Comparison of ENCODE assay signal across 16 cellular contexts in the genomic region with DNA sequence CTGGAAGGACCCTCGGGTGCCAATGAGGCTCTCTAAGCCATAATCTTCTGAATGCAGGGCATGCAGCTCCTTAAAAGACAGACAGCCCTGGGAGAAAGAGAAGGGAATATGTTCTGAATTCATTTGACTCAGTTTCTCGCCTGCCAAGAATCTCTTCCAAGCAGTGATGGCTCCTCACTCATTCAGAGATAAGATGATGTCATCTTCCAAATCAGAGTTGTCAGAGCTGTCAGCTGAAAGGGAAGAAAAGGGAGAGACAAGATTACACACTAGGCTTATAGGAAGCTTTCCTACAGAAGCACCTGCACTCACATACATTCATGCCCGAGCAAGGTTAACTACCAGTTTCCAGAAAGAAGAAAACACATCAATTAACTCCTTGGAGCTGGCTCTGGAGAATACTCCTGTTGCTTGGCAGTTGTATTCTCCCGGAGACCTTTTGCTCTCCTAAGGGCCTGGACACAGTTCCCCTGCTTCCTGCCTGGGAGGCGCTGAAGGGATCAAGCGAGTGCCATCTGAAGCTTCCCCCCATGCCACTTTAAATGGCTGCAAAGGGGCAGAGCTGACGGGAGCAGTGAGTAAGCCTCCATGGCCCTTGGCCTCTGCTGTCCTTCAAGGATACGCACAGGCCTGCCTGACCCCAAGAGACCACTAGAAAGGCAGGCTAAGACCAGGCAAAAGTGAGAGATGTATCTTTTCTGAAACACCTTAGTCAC. TPM values are rescaled to one million over a fixed set of nuclear protein-coding genes. Genes with fewer than 3 reads are reported as not detected.
DNase-seq lines count a peak whose midpoint lies in the region; ATAC-seq and TF ChIP-seq lines count a peak whose summit lies in the region.
"Had no signal": no experiment of that assay in that cellular context is flagged by ENCODE, and none has a peak within 500 bp of the region (broad histone marks: within the 10 kb centered on the region; RNA-seq: fewer than 3 reads in every experiment).

No MANE protein-coding gene starts in this region.

- H3K27me3 ChIP-seq in CD8-positive, alpha-beta memory T cell (ENCODE audit: insufficient read depth, low read length, poor library complexity, severe bottlenecking), result no peaks in the 10 kb centered on the region
- H3K27me3 ChIP-seq: colonic mucosa, sigmoid colon had no signal

- intact Hi-C loops in posterior vena cava (cut with DNase I), result no loop called here

- no peak overlapping the region for H3K4me3 ChIP-seq in CD8-positive, alpha-beta memory T cell (ENCODE audit: low read length)
- H3K4me3 ChIP-seq: colonic mucosa, sigmoid colon had no signal

- H3K27ac ChIP-seq in CD8-positive, alpha-beta memory T cell (ENCODE audit: low read depth, low read length), result no peak overlapping the region
- H3K27ac ChIP-seq: colonic mucosa, sigmoid colon had no signal

- H3K4me3 Mint-ChIP-seq in CD8-positive, alpha-beta memory T cell, result no peak overlapping the region
- no peak overlapping the region for H3K4me3 Mint-ChIP-seq in activated naive CD8-positive, alpha-beta T cell
- no peak overlapping the region for H3K4me3 Mint-ChIP-seq in mesothelial cell of epicardium

- H3K36me3 Mint-ChIP-seq in CD8-positive, alpha-beta memory T cell, result peaks cover 9 to 89% (median 27%) of the 10 kb centered on the region in 3 donors
- H3K36me3 Mint-ChIP-seq in activated naive CD8-positive, alpha-beta T cell, result peaks cover 11% of the 10 kb centered on the region
- peaks cover 31% of the 10 kb centered on the region for H3K36me3 Mint-ChIP-seq in mesothelial cell of epicardium

- POLR2A ChIA-PET in CD8-positive, alpha-beta memory T cell (lab: Charles Lee), result no interaction called here

- H3K4me1 ChIP-seq in CD8-positive, alpha-beta memory T cell (ENCODE audit: insufficient read depth, low read length), result peaks cover 27% of the 10 kb centered on the region

- DNase-seq in activated CD8-positive, alpha-beta memory T cell treated with anti-CD3 and anti-CD28 coated beads for 24 hours, result peak; percentile 50
- no peak for DNase-seq in activated CD8-positive, alpha-beta memory T cell treated with anti-CD3 and anti-CD28 coated beads, Interleukin-2, amount 50 U/mL, for 48 hours
- no peak for DNase-seq in CD8-positive, alpha-beta memory T cell
- DNase-seq in mesothelial cell of epicardium (ENCODE audit: low spot score in 2 of 2, unreplicated experiment in 2 of 2) (no peak), posterior vena cava (ENCODE audit: low spot score) (no peak), SKM-1 treated with dmso at 0.1 percent for 144 hours (lab: John Stamatoyannopoulos, UW; ENCODE audit: unreplicated experiment) (no peak)
- DNase-seq: activated gamma-delta T cell; CD4-positive, CD25-positive, alpha-beta regulatory T cell; colonic mucosa; DMS53; foreskin fibroblast; NCI-H1417; occipital lobe; sigmoid colon had no signal

- TF ChIP-seq CTCF in mesothelial cell of epicardium (IDR thresholded peaks at IDR 0.05; ENCODE audit: unreplicated experiment), result no peak

- H3K36me3 ChIP-seq in CD8-positive, alpha-beta memory T cell (ENCODE audit: insufficient read depth, low read length), result peaks cover 52% of the 10 kb centered on the region
- H3K36me3 ChIP-seq: colonic mucosa had no signal

- H3K9me3 ChIP-seq in CD8-positive, alpha-beta memory T cell (ENCODE audit: low read length), result no peaks in the 10 kb centered on the region
- H3K9me3 ChIP-seq: colonic mucosa, sigmoid colon had no signal

- peaks cover 27 to 37% (median 33%) of the 10 kb centered on the region in 3 donors for H3K4me1 Mint-ChIP-seq in CD8-positive, alpha-beta memory T cell
- H3K4me1 Mint-ChIP-seq in activated naive CD8-positive, alpha-beta T cell (ENCODE audit: low read depth), result peaks cover 39% of the 10 kb centered on the region
- peaks cover 15% of the 10 kb centered on the region for H3K4me1 Mint-ChIP-seq in mesothelial cell of epicardium

- H3K27ac Mint-ChIP-seq in CD8-positive, alpha-beta memory T cell, result peak overlapping the region in 6 of 8 donors; percentile 10 to 66 (median 28)
- H3K27ac Mint-ChIP-seq in activated naive CD8-positive, alpha-beta T cell, result peak overlapping the region; percentile 22
- H3K27ac Mint-ChIP-seq in mesothelial cell of epicardium, result peak overlapping the region; percentile 16

- CTCF ChIA-PET in CD8-positive, alpha-beta memory T cell (lab: Charles Lee), result no interaction called here

- H3K27me3 Mint-ChIP-seq in CD8-positive, alpha-beta memory T cell, result no peaks in the 10 kb centered on the region
- H3K27me3 Mint-ChIP-seq in activated naive CD8-positive, alpha-beta T cell, result no peaks in the 10 kb centered on the region
- no peaks in the 10 kb centered on the region for H3K27me3 Mint-ChIP-seq in mesothelial cell of epicardium (ENCODE audit: low read depth)
- H3K27me3 Mint-ChIP-seq: CD4-positive, CD25-positive, alpha-beta regulatory T cell had no signal

- no peaks in the 10 kb centered on the region for H3K9me3 Mint-ChIP-seq in CD8-positive, alpha-beta memory T cell
- H3K9me3 Mint-ChIP-seq in activated naive CD8-positive, alpha-beta T cell (ENCODE audit: low read depth), result no peaks in the 10 kb centered on the region
- H3K9me3 Mint-ChIP-seq in mesothelial cell of epicardium, result no peaks in the 10 kb centered on the region

- ATAC-seq in SK-N-SH treated with all-trans-retinoic acid at 6 μM for 48 hours, result no peak

TF ChIP-seq in SK-N-SH treated with all-trans-retinoic acid at 6 μM for 48 hours, 23 proteins besides CTCF, POLR2A, EP300 and RAD21 (continues in another document):
- no peak for TF ChIP-seq RARB (CRISPR knock-in tag; IDR thresholded peaks at IDR 0.05)
- TF ChIP-seq, protein P1, sequence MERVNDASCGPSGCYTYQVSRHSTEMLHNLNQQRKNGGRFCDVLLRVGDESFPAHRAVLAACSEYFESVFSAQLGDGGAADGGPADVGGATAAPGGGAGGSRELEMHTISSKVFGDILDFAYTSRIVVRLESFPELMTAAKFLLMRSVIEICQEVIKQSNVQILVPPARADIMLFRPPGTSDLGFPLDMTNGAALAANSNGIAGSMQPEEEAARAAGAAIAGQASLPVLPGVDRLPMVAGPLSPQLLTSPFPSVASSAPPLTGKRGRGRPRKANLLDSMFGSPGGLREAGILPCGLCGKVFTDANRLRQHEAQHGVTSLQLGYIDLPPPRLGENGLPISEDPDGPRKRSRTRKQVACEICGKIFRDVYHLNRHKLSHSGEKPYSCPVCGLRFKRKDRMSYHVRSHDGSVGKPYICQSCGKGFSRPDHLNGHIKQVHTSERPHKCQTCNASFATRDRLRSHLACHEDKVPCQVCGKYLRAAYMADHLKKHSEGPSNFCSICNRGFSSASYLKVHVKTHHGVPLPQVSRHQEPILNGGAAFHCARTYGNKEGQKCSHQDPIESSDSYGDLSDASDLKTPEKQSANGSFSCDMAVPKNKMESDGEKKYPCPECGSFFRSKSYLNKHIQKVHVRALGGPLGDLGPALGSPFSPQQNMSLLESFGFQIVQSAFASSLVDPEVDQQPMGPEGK (CRISPR knock-in tag; IDR thresholded peaks at IDR 0.05; ENCODE audit: borderline replicate concordance), result no peak
- no peak for TF ChIP-seq ZFP3 (CRISPR knock-in tag; IDR thresholded peaks at IDR 0.05)
- TF ChIP-seq, protein P2, sequence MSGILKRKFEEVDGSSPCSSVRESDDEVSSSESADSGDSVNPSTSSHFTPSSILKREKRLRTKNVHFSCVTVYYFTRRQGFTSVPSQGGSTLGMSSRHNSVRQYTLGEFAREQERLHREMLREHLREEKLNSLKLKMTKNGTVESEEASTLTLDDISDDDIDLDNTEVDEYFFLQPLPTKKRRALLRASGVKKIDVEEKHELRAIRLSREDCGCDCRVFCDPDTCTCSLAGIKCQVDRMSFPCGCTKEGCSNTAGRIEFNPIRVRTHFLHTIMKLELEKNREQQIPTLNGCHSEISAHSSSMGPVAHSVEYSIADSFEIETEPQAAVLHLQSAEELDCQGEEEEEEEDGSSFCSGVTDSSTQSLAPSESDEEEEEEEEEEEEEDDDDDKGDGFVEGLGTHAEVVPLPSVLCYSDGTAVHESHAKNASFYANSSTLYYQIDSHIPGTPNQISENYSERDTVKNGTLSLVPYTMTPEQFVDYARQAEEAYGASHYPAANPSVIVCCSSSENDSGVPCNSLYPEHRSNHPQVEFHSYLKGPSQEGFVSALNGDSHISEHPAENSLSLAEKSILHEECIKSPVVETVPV (CRISPR knock-in tag; IDR thresholded peaks at IDR 0.05), result no peak
- TF ChIP-seq PPARA (CRISPR knock-in tag; IDR thresholded peaks at IDR 0.05; ENCODE audit: borderline replicate concordance), result no peak
- TF ChIP-seq ARNTL (CRISPR knock-in tag; IDR thresholded peaks at IDR 0.05; ENCODE audit: borderline replicate concordance, low read depth), result no peak
- TF ChIP-seq SNAI2 (CRISPR knock-in tag; IDR thresholded peaks at IDR 0.05), result no peak
- no peak for TF ChIP-seq ZNF70 (CRISPR knock-in tag; IDR thresholded peaks at IDR 0.05)
- no peak for TF ChIP-seq ZNF8 (CRISPR knock-in tag; IDR thresholded peaks at IDR 0.05)
- no peak for TF ChIP-seq CSDC2 (CRISPR knock-in tag; IDR thresholded peaks at IDR 0.05)
- TF ChIP-seq, protein P3, sequence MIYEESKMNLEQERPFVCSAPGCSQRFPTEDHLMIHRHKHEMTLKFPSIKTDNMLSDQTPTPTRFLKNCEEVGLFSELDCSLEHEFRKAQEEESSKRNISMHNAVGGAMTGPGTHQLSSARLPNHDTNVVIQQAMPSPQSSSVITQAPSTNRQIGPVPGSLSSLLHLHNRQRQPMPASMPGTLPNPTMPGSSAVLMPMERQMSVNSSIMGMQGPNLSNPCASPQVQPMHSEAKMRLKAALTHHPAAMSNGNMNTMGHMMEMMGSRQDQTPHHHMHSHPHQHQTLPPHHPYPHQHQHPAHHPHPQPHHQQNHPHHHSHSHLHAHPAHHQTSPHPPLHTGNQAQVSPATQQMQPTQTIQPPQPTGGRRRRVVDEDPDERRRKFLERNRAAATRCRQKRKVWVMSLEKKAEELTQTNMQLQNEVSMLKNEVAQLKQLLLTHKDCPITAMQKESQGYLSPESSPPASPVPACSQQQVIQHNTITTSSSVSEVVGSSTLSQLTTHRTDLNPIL (CRISPR knock-in tag; IDR thresholded peaks at IDR 0.05; ENCODE audit: low read depth), result no peak
- TF ChIP-seq ZFP30 (CRISPR knock-in tag; IDR thresholded peaks at IDR 0.05), result no peak

RNA-seq across cellular contexts. Expression of gene RBM15B, which starts 7.7 kb away (rescaled TPM):
- total RNA-seq in CD8-positive, alpha-beta memory T cell, result 10 to 100 TPM; 47.4 to 47.8 TPM
- 26.7 TPM for polyA plus RNA-seq in CD8-positive, alpha-beta memory T cell
- 68.3 to 68.8 TPM (median 68.7 TPM) in 3 replicates for total RNA-seq in mesothelial cell of epicardium
- 10 to 100 TPM; 20.2 to 22.7 TPM for total RNA-seq in posterior vena cava

RNA-seq across cellular contexts. Expression of gene MANF, which starts 13.7 kb away (rescaled TPM):
- total RNA-seq in CD8-positive, alpha-beta memory T cell, result 100 to 1,000 TPM; 197 to 204 TPM
- 64.5 TPM for polyA plus RNA-seq in CD8-positive, alpha-beta memory T cell
- total RNA-seq in mesothelial cell of epicardium, result 99.7 to 112 TPM (median 100 TPM) in 3 replicates
- 10 to 100 TPM; 72.6 to 79.2 TPM for total RNA-seq in posterior vena cava
